ENCODE assay signal across 25 cellular contexts in genomic region chr7:104664648-104665047, GRCh38.
"Had no signal": no experiment of that assay in that cellular context is flagged by ENCODE, and none has a peak within 500 bp of the region (broad histone marks: within the 10 kb centered on the region; RNA-seq: fewer than 3 reads in every experiment).

No MANE protein-coding gene starts in this region.

- H3K4me3 ChIP-seq: ascending aorta, cardiac muscle cell, SJCRH30 had no signal

- H3K36me3 ChIP-seq: ascending aorta, cardiac muscle cell, SJCRH30 had no signal

- H3K4me2 ChIP-seq: SK-N-SH had no signal

- H3K9me3 ChIP-seq: ascending aorta, SJCRH30, SK-N-SH had no signal

- H3K27ac ChIP-seq: ascending aorta, cardiac muscle cell, SJCRH30 had no signal

- H3K27me3 ChIP-seq: ascending aorta, cardiac muscle cell, SJCRH30 had no signal

- H3K4me1 ChIP-seq: ascending aorta, SJCRH30 had no signal

- DNase-seq: activated CD4-positive, alpha-beta T cell treated with anti-CD3 and anti-CD28 coated beads for 36 hours; activated CD4-positive, alpha-beta T cell treated with anti-CD3 and anti-CD28 coated beads, Interleukin-2, amount 10 ng/mL, durations not matched to agents 7 days and 5 days; activated CD4-positive, alpha-beta T cell treated with anti-CD3 and anti-CD28 coated beads, Interleukin-2, amount 50 U/mL, for 48 hours; activated CD8-positive, alpha-beta T cell treated with anti-CD3 and anti-CD28 coated beads, Interleukin-2, amount 10 ng/mL, durations not matched to agents 7 days and 5 days; activated gamma-delta T cell; activated naive CD4-positive, alpha-beta T cell treated with Interleukin-2 at 50 U/mL for 16 hours; activated naive CD8-positive, alpha-beta T cell treated with anti-CD3 and anti-CD28 coated beads, Interleukin-2, amount 10 ng/mL, durations not matched to agents 7 days and 5 days; activated T-cell treated with anti-CD3 and anti-CD28 coated beads, Interleukin-2, amount 50 U/mL, for 24 hours; amygdala; NCI-H1048; NCI-H1105 treated with DMSO at 0.1 percent for 48 hours; NCI-H1436; NCI-H1694; NCI-H1930; NCI-H2081 treated with DMSO at 0.1 percent for 48 hours; NCI-H226; NCI-H524 treated with DMSO at 0.1 percent for 48 hours; SHP77; SJCRH30; SK-N-SH had no signal

- FAIRE-seq: TTC549 had no signal

- H3K9ac ChIP-seq: SK-N-SH had no signal

- ATAC-seq: activated CD4-positive, alpha-beta T cell treated with anti-CD3 and anti-CD28 coated beads for 36 hours; activated CD4-positive, CD25-positive, alpha-beta regulatory T cell treated with anti-CD3 and anti-CD28 coated beads, Interleukin-2, amount 50 U/mL, for 24 hours; activated CD8-positive, alpha-beta T cell treated with anti-CD3 and anti-CD28 coated beads, Interleukin-2, amount 10 ng/mL, durations not matched to agents 7 days and 5 days; Panc1 had no signal
